Comparison of ENCODE assay signal across 8 cellular contexts in genomic region chr11:65501005-65501529, GRCh38. TPM values are rescaled to one million over a fixed set of nuclear protein-coding genes. Genes with fewer than 3 reads are reported as not detected.
DNase-seq lines count a peak whose midpoint lies in the region; ATAC-seq and TF ChIP-seq lines count a peak whose summit lies in the region.

No MANE protein-coding gene starts in this region.

- ATAC-seq in HG02885 (IDR thresholded peaks at IDR 0.05; ENCODE audit: poor library complexity, unreplicated experiment) = no peak

- H3K36me3 ChIP-seq in WERI-Rb-1 = peaks cover 71% of the 10 kb centered on the region
- H3K36me3 ChIP-seq in iPS-15b (ENCODE audit: control insufficient read depth, insufficient read depth, low read length) = peaks cover 54% of the 10 kb centered on the region
- no peaks in the 10 kb centered on the region for H3K36me3 ChIP-seq in testis (ENCODE audit: low read depth, missing control alignments)

- peak; percentile 33 for DNase-seq in NCI-H2227 (lab: John Stamatoyannopoulos, UW; ENCODE audit: unreplicated experiment)
- no peak for DNase-seq in NCI-H2227 treated with DMSO at 0.1 percent for 48 hours (lab: John Stamatoyannopoulos, UW)
- no peak for DNase-seq in WERI-Rb-1
- no peak for DNase-seq in testis
- no peak for DNase-seq in COLO829 (ENCODE audit: low spot score)
- DNase-seq in pons (ENCODE audit: low spot score) = no peak

- no peaks in the 10 kb centered on the region for H3K27me3 ChIP-seq in WERI-Rb-1 (ENCODE audit: insufficient read depth, low read depth, severe bottlenecking)
- no peaks in the 10 kb centered on the region for H3K27me3 ChIP-seq in iPS-15b (ENCODE audit: control insufficient read depth, insufficient read depth, low read length)
- no peaks in the 10 kb centered on the region for H3K27me3 ChIP-seq in testis

- H3K4me3 ChIP-seq in WERI-Rb-1 (ENCODE audit: low read depth, low read length) = peak overlapping the region; percentile 89
- H3K4me3 ChIP-seq in iPS-15b (ENCODE audit: low read depth, low read length) = peak overlapping the region; percentile 91
- peak overlapping the region; percentile 90 to 94 for H3K4me3 ChIP-seq in testis

- H3K4me1 ChIP-seq in iPS-15b (ENCODE audit: control insufficient read depth, insufficient read depth, low read length) (peaks cover 12% of the 10 kb centered on the region), testis (peaks cover 27% of the 10 kb centered on the region)

- peak overlapping the region; percentile 98 for H3K9ac ChIP-seq in iPS-15b (ENCODE audit: low read depth, low read length)

- H3K9me3 ChIP-seq in WERI-Rb-1 (ENCODE audit: severe bottlenecking) (no peaks in the 10 kb centered on the region), iPS-15b (ENCODE audit: control insufficient read depth, insufficient read depth, low read length) (no peaks in the 10 kb centered on the region), testis (no peaks in the 10 kb centered on the region)

- no peak for TF ChIP-seq POLR2A in testis (IDR thresholded peaks at IDR 0.05)

- TF ChIP-seq CTCF in WERI-Rb-1 (IDR thresholded peaks at IDR 0.05; ENCODE audit: low read depth, low read length) = no peak
- TF ChIP-seq CTCF in testis (IDR thresholded peaks at IDR 0.05) = no peak

- intact Hi-C loops in testis (cut with DNase I; ENCODE audit: low total_unique reads) = no loop called here

- H3K27ac ChIP-seq in WERI-Rb-1 = no peak overlapping the region; the same call in 1 of the 2 replicates
- H3K27ac ChIP-seq in testis = peak overlapping the region; percentile 92 to 96

- 0 to 1% methylated on average over 4 of the region's 4 CpGs for WGBS in testis, 2 donors

RNA-seq across cellular contexts. Expression of gene MALAT1, which starts 2.2 kb away (rescaled TPM):
- 1,000 to 10,000 TPM; 8,109 to 9,314 TPM for total RNA-seq in testis
- polyA plus RNA-seq in testis (ENCODE audit: insufficient read depth, low read depth, low replicate concordance) = 26.7 TPM

RNA-seq across cellular contexts. Expression of gene SCYL1, which starts 23.8 kb away (rescaled TPM):
- 100 to 1,000 TPM; 131 to 160 TPM for total RNA-seq in testis
- 127 TPM for polyA plus RNA-seq in testis (ENCODE audit: insufficient read depth, low read depth, low replicate concordance)

RNA-seq across cellular contexts. Expression of gene LTBP3, which starts 57.1 kb away (rescaled TPM):
- 100 to 1,000 TPM; 112 to 126 TPM for total RNA-seq in testis
- polyA plus RNA-seq in testis (ENCODE audit: insufficient read depth, low read depth, low replicate concordance) = 58.1 TPM
